ENCODE assay signal across 18 cellular contexts in the genomic region with DNA sequence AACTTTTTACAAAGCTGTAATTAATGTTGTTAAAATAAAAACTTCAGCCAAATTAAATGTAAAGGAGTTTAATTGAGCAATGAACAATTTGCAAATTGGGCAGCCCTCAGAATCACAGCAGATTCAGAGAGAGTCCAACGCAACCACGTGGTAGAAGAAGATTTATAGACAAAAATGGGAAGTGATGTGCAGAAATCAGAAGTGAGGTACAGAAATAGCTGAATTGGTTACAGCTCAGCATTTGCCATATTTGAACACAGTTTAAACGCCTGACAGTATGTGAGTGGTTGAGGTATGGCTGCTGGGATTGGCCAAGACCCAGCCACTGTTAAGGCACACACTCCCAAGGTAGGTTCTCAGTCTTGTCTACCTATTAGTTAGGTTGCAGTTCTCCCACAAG. TPM values are rescaled to one million over a fixed set of nuclear protein-coding genes. Genes with fewer than 3 reads are reported as not detected.
"Had no signal": no experiment of that assay in that cellular context is flagged by ENCODE, and none has a peak within 500 bp of the region (broad histone marks: within the 10 kb centered on the region; RNA-seq: fewer than 3 reads in every experiment).

No MANE protein-coding gene starts in this region.

- H3K4me3 Mint-ChIP-seq: activated CD4-positive, alpha-beta T cell treated with anti-CD3 and anti-CD28 coated beads, Interleukin-2, amount 10 ng/mL, durations not matched to agents 7 days and 5 days; activated naive CD8-positive, alpha-beta T cell treated with anti-CD3 and anti-CD28 coated beads for 36 hours; brain; central memory CD8-positive, alpha-beta T cell; naive B cell had no signal

- H3K4me3 ChIP-seq: esophagus muscularis mucosa, ovary, stomach, testis had no signal

- H3K27me3 ChIP-seq: ovary, stomach, testis had no signal

- H3K36me3 Mint-ChIP-seq: brain, naive B cell had no signal

- DNase-seq: activated CD4-positive, alpha-beta T cell treated with anti-CD3 and anti-CD28 coated beads, Interleukin-2, amount 10 ng/mL, durations not matched to agents 7 days and 5 days; activated CD8-positive, alpha-beta memory T cell treated with anti-CD3 and anti-CD28 coated beads for 24 hours; activated naive CD8-positive, alpha-beta T cell treated with anti-CD3 and anti-CD28 coated beads for 36 hours; amygdala; cortex of kidney; effector CD4-positive, alpha-beta T cell; hippocampal formation; naive B cell; ovary; stimulated activated CD4-positive, alpha-beta T cell treated with anti-CD3 and anti-CD28 coated beads, Interleukin-1b, Interleukin-23, amount 100 ng/mL, for 48 hours; stomach; testis had no signal

- H3K9me3 Mint-ChIP-seq: activated CD4-positive, alpha-beta T cell treated with anti-CD3 and anti-CD28 coated beads, Interleukin-2, amount 10 ng/mL, durations not matched to agents 7 days and 5 days; central memory CD8-positive, alpha-beta T cell had no signal

- H3K36me3 ChIP-seq: esophagus muscularis mucosa, ovary, stomach had no signal

- H3K4me1 Mint-ChIP-seq: activated naive CD8-positive, alpha-beta T cell treated with anti-CD3 and anti-CD28 coated beads for 36 hours had no signal

- H3K27ac Mint-ChIP-seq: activated CD4-positive, alpha-beta T cell treated with anti-CD3 and anti-CD28 coated beads, Interleukin-2, amount 10 ng/mL, durations not matched to agents 7 days and 5 days; activated naive CD8-positive, alpha-beta T cell treated with anti-CD3 and anti-CD28 coated beads for 36 hours; brain had no signal

- H3K27ac ChIP-seq: esophagus muscularis mucosa, ovary, stomach, testis had no signal

- ATAC-seq: left lobe of liver had no signal

RNA-seq across cellular contexts. Expression of a gene that starts 14.4 kb away (rescaled TPM):
- total RNA-seq: activated CD4-positive, alpha-beta T cell treated with anti-CD3 and anti-CD28 coated beads, Interleukin-2, amount 10 ng/mL, durations not matched to agents 7 days and 5 days; activated naive CD8-positive, alpha-beta T cell treated with anti-CD3 and anti-CD28 coated beads for 36 hours; esophagus muscularis mucosa; glomerular endothelial cell; left lobe of liver; lung microvascular endothelial cell had no signal

RNA-seq across cellular contexts. Expression of a gene that starts 47.6 kb away (rescaled TPM):
- total RNA-seq: activated CD4-positive, alpha-beta T cell treated with anti-CD3 and anti-CD28 coated beads, Interleukin-2, amount 10 ng/mL, durations not matched to agents 7 days and 5 days; activated naive CD8-positive, alpha-beta T cell treated with anti-CD3 and anti-CD28 coated beads for 36 hours; glomerular endothelial cell; lung microvascular endothelial cell had no signal
